In genomic region chr17:48026503-48027321, GRCh38 we compare ENCODE assay signal across 8 cellular contexts. TPM values are rescaled to one million over a fixed set of nuclear protein-coding genes. Genes with fewer than 3 reads are reported as not detected.
DNase-seq lines count a peak whose midpoint lies in the region; ATAC-seq and TF ChIP-seq lines count a peak whose summit lies in the region.

No MANE protein-coding gene starts in this region.

- H3K27ac Mint-ChIP-seq in naive thymus-derived CD4-positive, alpha-beta T cell = no peak overlapping the region

- peak overlapping the region; percentile 35 for H3K4me3 Mint-ChIP-seq in activated T-cell treated with anti-CD3 and anti-CD28 coated beads, Interleukin-2, amount 50 U/mL, for 4 hours
- H3K4me3 Mint-ChIP-seq in naive thymus-derived CD4-positive, alpha-beta T cell = peak overlapping the region in 8 of 10 donors; percentile 12 to 91 (median 38)

- no peak overlapping the region for H3K9ac ChIP-seq in KMS-11

- no peak for TF ChIP-seq POLR2A in esophagus squamous epithelium (IDR thresholded peaks at IDR 0.05)

- no peaks in the 10 kb centered on the region for H3K36me3 Mint-ChIP-seq in activated T-cell treated with anti-CD3 and anti-CD28 coated beads, Interleukin-2, amount 50 U/mL, for 4 hours (ENCODE audit: insufficient read depth)
- no peaks in the 10 kb centered on the region for H3K36me3 Mint-ChIP-seq in naive thymus-derived CD4-positive, alpha-beta T cell

- H3K9me3 ChIP-seq in esophagus squamous epithelium = no peaks in the 10 kb centered on the region
- no peaks in the 10 kb centered on the region for H3K9me3 ChIP-seq in naive thymus-derived CD4-positive, alpha-beta T cell (ENCODE audit: control insufficient read depth in 2 of 3, low read length in 3 of 3)

- H3K9me3 Mint-ChIP-seq in activated T-cell treated with anti-CD3 and anti-CD28 coated beads, Interleukin-2, amount 50 U/mL, for 4 hours = no peaks in the 10 kb centered on the region
- H3K9me3 Mint-ChIP-seq in naive thymus-derived CD4-positive, alpha-beta T cell = peaks cover 0 to 2% (median 0%) of the 10 kb centered on the region in 11 donors

- CTCF ChIA-PET in naive thymus-derived CD4-positive, alpha-beta T cell (lab: Charles Lee) = interaction anchor here (0.5 to 4.6 kb wide), 17 partner anchors 10 to 567 kb away, joined by 3 to 66 read pairs (median 5); partner anchors contain the start of genes HOXB5 and NFE2L1

- H3K27me3 Mint-ChIP-seq in activated T-cell treated with anti-CD3 and anti-CD28 coated beads, Interleukin-2, amount 50 U/mL, for 4 hours (ENCODE audit: low read depth) = peaks cover 31% of the 10 kb centered on the region
- peaks cover 24 to 49% (median 38%) of the 10 kb centered on the region in 5 donors for H3K27me3 Mint-ChIP-seq in naive thymus-derived CD4-positive, alpha-beta T cell

- H3K27me3 ChIP-seq in KMS-11 (ENCODE audit: insufficient read depth, low read depth) = no peaks in the 10 kb centered on the region; the same call in 1 of the 2 replicates
- H3K27me3 ChIP-seq in esophagus squamous epithelium = peaks cover 0 to 18% (median 0%) of the 10 kb centered on the region in 4 donors
- H3K27me3 ChIP-seq in naive thymus-derived CD4-positive, alpha-beta T cell (ENCODE audit: control insufficient read depth in 2 of 2, insufficient read depth in 2 of 2, low read length in 2 of 2) = peaks cover 0 to 11% of the 10 kb centered on the region in 2 donors

- 16 to 18% methylated on average over 6 to 8 of the region's 18 CpGs for WGBS in esophagus squamous epithelium, 2 donors

- POLR2A ChIA-PET in naive thymus-derived CD4-positive, alpha-beta T cell (lab: Charles Lee) = interaction anchor here (0.7 to 2.8 kb wide), 6 partner anchors 9 to 62 kb away, joined by 3 to 14 read pairs (median 3); partner anchors contain the start of gene COPZ2

- H3K4me3 ChIP-seq in KMS-11 (IDR thresholded peaks at IDR 0.05; ENCODE audit: insufficient read depth, low read depth, low read length) (no peak overlapping the region), esophagus squamous epithelium (peak overlapping the region in 1 of 4 donors; percentile 70)
- no peak overlapping the region for H3K4me3 ChIP-seq in naive thymus-derived CD4-positive, alpha-beta T cell (ENCODE audit: low read length)

- DNase-seq in GM03348 (ENCODE audit: low spot score) (peak; percentile 92), OCI-M2 (lab: John Stamatoyannopoulos, UW; ENCODE audit: unreplicated experiment) (peak; percentile 26), esophagus squamous epithelium (lab: John Stamatoyannopoulos, UW) (peak; percentile 28)
- peak; percentile 65 for DNase-seq in activated T-cell treated with anti-CD3 and anti-CD28 coated beads, Interleukin-2, amount 50 U/mL, for 4 hours
- DNase-seq in naive thymus-derived CD4-positive, alpha-beta T cell = peak in 8 of 9 donors; percentile 45 to 72 (median 51)
- peak; percentile 26 to 60 (median 43) for DNase-seq in stimulated activated naive CD4-positive, alpha-beta T cell (lab: John Stamatoyannopoulos, UW)

- intact Hi-C loops in esophagus squamous epithelium (cut with DNase I) = loop anchor here (5.0 kb wide), 2 partner anchors 46 to 101 kb away; no protein-coding TSS in a partner anchor
- intact Hi-C loops in naive thymus-derived CD4-positive, alpha-beta T cell (cut with micrococcal nuclease) = loop anchor here (1.0 to 10.0 kb wide), 6 partner anchors 11 to 1008 kb away; partner anchors contain the start of gene COPZ2 (in 1 of the 2)

- peak in 1 of 2 donors; percentile 16 for ATAC-seq in activated T-cell treated with anti-CD3 and anti-CD28 coated beads, Interleukin-2, amount 50 U/mL, for 4 hours
- ATAC-seq in naive thymus-derived CD4-positive, alpha-beta T cell = no peak
- ATAC-seq in HG03045 (IDR thresholded peaks at IDR 0.05; ENCODE audit: unreplicated experiment) = no peak

- H3K4me2 ChIP-seq in KMS-11 = peak overlapping the region; percentile 85; the same call in 1 of the 2 replicates

- H3K4me1 Mint-ChIP-seq in activated T-cell treated with anti-CD3 and anti-CD28 coated beads, Interleukin-2, amount 50 U/mL, for 4 hours (ENCODE audit: low read depth) = peaks cover 33% of the 10 kb centered on the region
- H3K4me1 Mint-ChIP-seq in naive thymus-derived CD4-positive, alpha-beta T cell = peaks cover 23 to 39% (median 34%) of the 10 kb centered on the region in 7 donors

- H2AFZ ChIP-seq in KMS-11 (ENCODE audit: low read depth) = peak overlapping the region; percentile 36; the same call in 1 of the 2 replicates

- no peaks in the 10 kb centered on the region for H4K20me1 ChIP-seq in KMS-11 (ENCODE audit: insufficient read depth)

- H3K36me3 ChIP-seq in KMS-11 (ENCODE audit: insufficient read depth) = no peaks in the 10 kb centered on the region
- H3K36me3 ChIP-seq in esophagus squamous epithelium = no peaks in the 10 kb centered on the region
- no peaks in the 10 kb centered on the region for H3K36me3 ChIP-seq in naive thymus-derived CD4-positive, alpha-beta T cell (ENCODE audit: control insufficient read depth in 2 of 3, insufficient read depth in 3 of 3, low read length in 3 of 3)

- H3K4me1 ChIP-seq in KMS-11 (ENCODE audit: low read depth, poor library complexity, severe bottlenecking) (peaks cover 28% of the 10 kb centered on the region), esophagus squamous epithelium (peaks cover 34 to 54% (median 43%) of the 10 kb centered on the region in 3 donors)
- peaks cover 9 to 26% of the 10 kb centered on the region in 2 donors for H3K4me1 ChIP-seq in naive thymus-derived CD4-positive, alpha-beta T cell (ENCODE audit: control insufficient read depth in 2 of 2, insufficient read depth in 2 of 2, low read length in 2 of 2)

- TF ChIP-seq CTCF in KMS-11 (conservative IDR thresholded peaks at IDR 0.05; ENCODE audit: low read depth, low read length) (peak; percentile 88), esophagus squamous epithelium (IDR thresholded peaks at IDR 0.05) (peak; percentile 77 to 96 (median 92))

- H3K79me2 ChIP-seq in KMS-11 (ENCODE audit: insufficient read depth, low read depth) = no peaks in the 10 kb centered on the region

- H3K27ac ChIP-seq in KMS-11 (no peak overlapping the region), esophagus squamous epithelium (peak overlapping the region; percentile 38 to 88 (median 78))
- H3K27ac ChIP-seq in naive thymus-derived CD4-positive, alpha-beta T cell (ENCODE audit: low read depth, low read length) = no peak overlapping the region

RNA-seq across cellular contexts. Expression of gene COPZ2, which starts 10.9 kb away (rescaled TPM):
- 1 to 10 TPM; 2.6 to 3.9 (median 3.2) TPM for total RNA-seq in activated T-cell treated with anti-CD3 and anti-CD28 coated beads, Interleukin-2, amount 50 U/mL, for 4 hours
- 10 to 100 TPM in 1 of 4 donors, 1 to 10 TPM in 2, under 1 TPM in 1; 0.91 to 14.5 (median 5.7) TPM for total RNA-seq in esophagus squamous epithelium
- 1 to 10 TPM in 4 of 5 experiments, under 1 TPM in 1; 0.81 to 5.5 (median 1.9) TPM for total RNA-seq in naive thymus-derived CD4-positive, alpha-beta T cell
- polyA plus RNA-seq in naive thymus-derived CD4-positive, alpha-beta T cell = under 1 TPM; 0.75 to 0.99 TPM

RNA-seq across cellular contexts. Expression of gene NFE2L1, which starts 21.4 kb away (rescaled TPM):
- 100 to 1,000 TPM in 2 of 3 donors, 10 to 100 TPM in 1; 93.1 to 123 (median 109) TPM for total RNA-seq in activated T-cell treated with anti-CD3 and anti-CD28 coated beads, Interleukin-2, amount 50 U/mL, for 4 hours
- total RNA-seq in esophagus squamous epithelium = 100 to 1,000 TPM in 1 of 4 donors, 10 to 100 TPM in 3; 41.6 to 103 (median 60.0) TPM
- 10 to 100 TPM; 34.7 to 65.2 (median 49.2) TPM for total RNA-seq in naive thymus-derived CD4-positive, alpha-beta T cell
- 10 to 100 TPM in 1 of 2 donors, 1 to 10 TPM in 1; 8.7 to 15.8 TPM for polyA plus RNA-seq in naive thymus-derived CD4-positive, alpha-beta T cell

RNA-seq across cellular contexts. Expression of gene CDK5RAP3, which starts 55.8 kb away (rescaled TPM):
- 100 to 1,000 TPM; 145 to 159 (median 156) TPM for total RNA-seq in activated T-cell treated with anti-CD3 and anti-CD28 coated beads, Interleukin-2, amount 50 U/mL, for 4 hours
- total RNA-seq in esophagus squamous epithelium = 100 to 1,000 TPM in 1 of 4 donors, 10 to 100 TPM in 3; 60.1 to 141 (median 66.0) TPM
- 100 to 1,000 TPM; 238 to 349 (median 276) TPM for total RNA-seq in naive thymus-derived CD4-positive, alpha-beta T cell
- 10 to 100 TPM; 72.4 to 86.8 TPM for polyA plus RNA-seq in naive thymus-derived CD4-positive, alpha-beta T cell

Comparison
In these comparisons a context has a peak if more than half of its experiments do, and no peak if none do; other contexts are left out.
1. DNase-seq: peak in every context shown above with its lines; median percentile 92 in GM03348; 65 in activated T-cell treated with anti-CD3 and anti-CD28 coated beads, Interleukin-2, amount 50 U/mL, for 4 hours; 51 in naive thymus-derived CD4-positive, alpha-beta T cell; 43 in stimulated activated naive CD4-positive, alpha-beta T cell; 28 in esophagus squamous epithelium; 26 in OCI-M2.
2. H3K27ac ChIP-seq: peak in esophagus squamous epithelium (4 of 4); none in KMS-11 (single experiment) and naive thymus-derived CD4-positive, alpha-beta T cell (single experiment).